ENCODE assay signal across 1 cellular context in the genomic region with DNA sequence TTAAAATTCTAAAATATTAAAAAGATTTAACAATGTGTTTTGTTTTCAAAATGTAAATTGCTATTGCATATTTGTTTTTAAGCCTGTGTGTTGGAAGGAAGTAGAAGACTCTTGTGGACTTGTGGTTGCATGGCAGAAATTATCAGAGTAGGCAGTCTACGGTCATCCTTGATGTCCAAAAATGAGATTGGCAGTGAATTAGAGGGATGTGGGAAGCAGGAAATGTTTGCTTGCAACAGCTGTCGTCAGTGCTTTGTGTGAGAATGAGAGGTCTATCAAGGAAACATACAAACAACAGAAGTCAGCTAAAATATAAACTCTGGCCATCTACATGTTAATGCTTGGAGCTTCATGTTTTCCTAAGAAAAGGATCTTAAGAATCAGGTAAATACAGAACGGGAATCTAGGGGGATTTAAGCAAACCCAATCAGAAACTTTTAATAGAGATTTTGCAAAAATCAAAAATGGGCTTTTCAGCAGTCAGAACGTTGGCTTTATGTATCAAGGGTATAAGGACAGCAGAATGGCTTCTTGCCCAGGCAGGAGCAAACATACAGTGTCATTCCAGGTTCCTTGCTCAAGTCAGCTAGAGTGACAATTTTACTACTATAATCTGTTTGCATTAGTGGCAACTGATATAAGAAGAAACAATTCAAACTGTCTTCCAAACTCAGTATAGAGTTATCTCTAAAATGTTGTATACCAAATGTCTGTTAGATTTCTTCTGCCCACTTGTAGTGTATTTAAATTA.
TF ChIP-seq lines count a peak whose summit lies in the region.

No MANE protein-coding gene starts in this region.

TF ChIP-seq in GM23338, 12 proteins besides CTCF, POLR2A, EP300 and RAD21 (continued from another document):
- TF ChIP-seq, protein P1, sequence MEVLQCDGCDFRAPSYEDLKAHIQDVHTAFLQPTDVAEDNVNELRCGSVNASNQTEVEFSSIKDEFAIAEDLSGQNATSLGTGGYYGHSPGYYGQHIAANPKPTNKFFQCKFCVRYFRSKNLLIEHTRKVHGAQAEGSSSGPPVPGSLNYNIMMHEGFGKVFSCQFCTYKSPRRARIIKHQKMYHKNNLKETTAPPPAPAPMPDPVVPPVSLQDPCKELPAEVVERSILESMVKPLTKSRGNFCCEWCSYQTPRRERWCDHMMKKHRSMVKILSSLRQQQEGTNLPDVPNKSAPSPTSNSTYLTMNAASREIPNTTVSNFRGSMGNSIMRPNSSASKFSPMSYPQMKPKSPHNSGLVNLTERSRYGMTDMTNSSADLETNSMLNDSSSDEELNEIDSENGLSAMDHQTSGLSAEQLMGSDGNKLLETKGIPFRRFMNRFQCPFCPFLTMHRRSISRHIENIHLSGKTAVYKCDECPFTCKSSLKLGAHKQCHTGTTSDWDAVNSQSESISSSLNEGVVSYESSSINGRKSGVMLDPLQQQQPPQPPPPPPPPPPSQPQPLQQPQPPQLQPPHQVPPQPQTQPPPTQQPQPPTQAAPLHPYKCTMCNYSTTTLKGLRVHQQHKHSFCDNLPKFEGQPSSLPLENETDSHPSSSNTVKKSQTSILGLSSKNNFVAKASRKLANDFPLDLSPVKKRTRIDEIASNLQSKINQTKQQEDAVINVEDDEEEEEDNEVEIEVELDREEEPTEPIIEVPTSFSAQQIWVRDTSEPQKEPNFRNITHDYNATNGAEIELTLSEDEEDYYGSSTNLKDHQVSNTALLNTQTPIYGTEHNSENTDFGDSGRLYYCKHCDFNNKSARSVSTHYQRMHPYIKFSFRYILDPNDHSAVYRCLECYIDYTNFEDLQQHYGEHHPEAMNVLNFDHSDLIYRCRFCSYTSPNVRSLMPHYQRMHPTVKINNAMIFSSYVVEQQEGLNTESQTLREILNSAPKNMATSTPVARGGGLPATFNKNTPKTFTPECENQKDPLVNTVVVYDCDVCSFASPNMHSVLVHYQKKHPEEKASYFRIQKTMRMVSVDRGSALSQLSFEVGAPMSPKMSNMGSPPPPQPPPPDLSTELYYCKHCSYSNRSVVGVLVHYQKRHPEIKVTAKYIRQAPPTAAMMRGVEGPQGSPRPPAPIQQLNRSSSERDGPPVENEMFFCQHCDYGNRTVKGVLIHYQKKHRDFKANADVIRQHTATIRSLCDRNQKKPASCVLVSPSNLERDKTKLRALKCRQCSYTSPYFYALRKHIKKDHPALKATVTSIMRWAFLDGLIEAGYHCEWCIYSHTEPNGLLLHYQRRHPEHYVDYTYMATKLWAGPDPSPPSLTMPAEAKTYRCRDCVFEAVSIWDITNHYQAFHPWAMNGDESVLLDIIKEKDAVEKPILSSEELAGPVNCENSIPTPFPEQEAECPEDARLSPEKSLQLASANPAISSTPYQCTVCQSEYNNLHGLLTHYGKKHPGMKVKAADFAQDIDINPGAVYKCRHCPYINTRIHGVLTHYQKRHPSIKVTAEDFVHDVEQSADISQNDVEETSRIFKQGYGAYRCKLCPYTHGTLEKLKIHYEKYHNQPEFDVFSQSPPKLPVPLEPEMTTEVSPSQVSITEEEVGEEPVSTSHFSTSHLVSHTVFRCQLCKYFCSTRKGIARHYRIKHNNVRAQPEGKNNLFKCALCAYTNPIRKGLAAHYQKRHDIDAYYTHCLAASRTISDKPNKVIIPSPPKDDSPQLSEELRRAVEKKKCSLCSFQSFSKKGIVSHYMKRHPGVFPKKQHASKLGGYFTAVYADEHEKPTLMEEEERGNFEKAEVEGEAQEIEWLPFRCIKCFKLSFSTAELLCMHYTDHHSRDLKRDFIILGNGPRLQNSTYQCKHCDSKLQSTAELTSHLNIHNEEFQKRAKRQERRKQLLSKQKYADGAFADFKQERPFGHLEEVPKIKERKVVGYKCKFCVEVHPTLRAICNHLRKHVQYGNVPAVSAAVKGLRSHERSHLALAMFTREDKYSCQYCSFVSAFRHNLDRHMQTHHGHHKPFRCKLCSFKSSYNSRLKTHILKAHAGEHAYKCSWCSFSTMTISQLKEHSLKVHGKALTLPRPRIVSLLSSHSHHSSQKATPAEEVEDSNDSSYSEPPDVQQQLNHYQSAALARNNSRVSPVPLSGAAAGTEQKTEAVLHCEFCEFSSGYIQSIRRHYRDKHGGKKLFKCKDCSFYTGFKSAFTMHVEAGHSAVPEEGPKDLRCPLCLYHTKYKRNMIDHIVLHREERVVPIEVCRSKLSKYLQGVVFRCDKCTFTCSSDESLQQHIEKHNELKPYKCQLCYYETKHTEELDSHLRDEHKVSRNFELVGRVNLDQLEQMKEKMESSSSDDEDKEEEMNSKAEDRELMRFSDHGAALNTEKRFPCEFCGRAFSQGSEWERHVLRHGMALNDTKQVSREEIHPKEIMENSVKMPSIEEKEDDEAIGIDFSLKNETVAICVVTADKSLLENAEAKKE (CRISPR knock-in tag; IDR thresholded peaks at IDR 0.05): no peak
- TF ChIP-seq CREB1 (CRISPR knock-in tag; IDR thresholded peaks at IDR 0.05; ENCODE audit: low read depth) (no peak), POLR2AphosphoS5 (IDR thresholded peaks at IDR 0.05; ENCODE audit: low read depth) (no peak)
- TF ChIP-seq, protein P2, sequence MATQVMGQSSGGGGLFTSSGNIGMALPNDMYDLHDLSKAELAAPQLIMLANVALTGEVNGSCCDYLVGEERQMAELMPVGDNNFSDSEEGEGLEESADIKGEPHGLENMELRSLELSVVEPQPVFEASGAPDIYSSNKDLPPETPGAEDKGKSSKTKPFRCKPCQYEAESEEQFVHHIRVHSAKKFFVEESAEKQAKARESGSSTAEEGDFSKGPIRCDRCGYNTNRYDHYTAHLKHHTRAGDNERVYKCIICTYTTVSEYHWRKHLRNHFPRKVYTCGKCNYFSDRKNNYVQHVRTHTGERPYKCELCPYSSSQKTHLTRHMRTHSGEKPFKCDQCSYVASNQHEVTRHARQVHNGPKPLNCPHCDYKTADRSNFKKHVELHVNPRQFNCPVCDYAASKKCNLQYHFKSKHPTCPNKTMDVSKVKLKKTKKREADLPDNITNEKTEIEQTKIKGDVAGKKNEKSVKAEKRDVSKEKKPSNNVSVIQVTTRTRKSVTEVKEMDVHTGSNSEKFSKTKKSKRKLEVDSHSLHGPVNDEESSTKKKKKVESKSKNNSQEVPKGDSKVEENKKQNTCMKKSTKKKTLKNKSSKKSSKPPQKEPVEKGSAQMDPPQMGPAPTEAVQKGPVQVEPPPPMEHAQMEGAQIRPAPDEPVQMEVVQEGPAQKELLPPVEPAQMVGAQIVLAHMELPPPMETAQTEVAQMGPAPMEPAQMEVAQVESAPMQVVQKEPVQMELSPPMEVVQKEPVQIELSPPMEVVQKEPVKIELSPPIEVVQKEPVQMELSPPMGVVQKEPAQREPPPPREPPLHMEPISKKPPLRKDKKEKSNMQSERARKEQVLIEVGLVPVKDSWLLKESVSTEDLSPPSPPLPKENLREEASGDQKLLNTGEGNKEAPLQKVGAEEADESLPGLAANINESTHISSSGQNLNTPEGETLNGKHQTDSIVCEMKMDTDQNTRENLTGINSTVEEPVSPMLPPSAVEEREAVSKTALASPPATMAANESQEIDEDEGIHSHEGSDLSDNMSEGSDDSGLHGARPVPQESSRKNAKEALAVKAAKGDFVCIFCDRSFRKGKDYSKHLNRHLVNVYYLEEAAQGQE (IDR thresholded peaks at IDR 0.05; ENCODE audit: unreplicated experiment): no peak
- TF ChIP-seq, protein P3, sequence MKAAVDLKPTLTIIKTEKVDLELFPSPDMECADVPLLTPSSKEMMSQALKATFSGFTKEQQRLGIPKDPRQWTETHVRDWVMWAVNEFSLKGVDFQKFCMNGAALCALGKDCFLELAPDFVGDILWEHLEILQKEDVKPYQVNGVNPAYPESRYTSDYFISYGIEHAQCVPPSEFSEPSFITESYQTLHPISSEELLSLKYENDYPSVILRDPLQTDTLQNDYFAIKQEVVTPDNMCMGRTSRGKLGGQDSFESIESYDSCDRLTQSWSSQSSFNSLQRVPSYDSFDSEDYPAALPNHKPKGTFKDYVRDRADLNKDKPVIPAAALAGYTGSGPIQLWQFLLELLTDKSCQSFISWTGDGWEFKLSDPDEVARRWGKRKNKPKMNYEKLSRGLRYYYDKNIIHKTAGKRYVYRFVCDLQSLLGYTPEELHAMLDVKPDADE (IDR thresholded peaks at IDR 0.05): no peak
TF ChIP-seq in GM23338: peak in this region for 0.
